In the genomic region with DNA sequence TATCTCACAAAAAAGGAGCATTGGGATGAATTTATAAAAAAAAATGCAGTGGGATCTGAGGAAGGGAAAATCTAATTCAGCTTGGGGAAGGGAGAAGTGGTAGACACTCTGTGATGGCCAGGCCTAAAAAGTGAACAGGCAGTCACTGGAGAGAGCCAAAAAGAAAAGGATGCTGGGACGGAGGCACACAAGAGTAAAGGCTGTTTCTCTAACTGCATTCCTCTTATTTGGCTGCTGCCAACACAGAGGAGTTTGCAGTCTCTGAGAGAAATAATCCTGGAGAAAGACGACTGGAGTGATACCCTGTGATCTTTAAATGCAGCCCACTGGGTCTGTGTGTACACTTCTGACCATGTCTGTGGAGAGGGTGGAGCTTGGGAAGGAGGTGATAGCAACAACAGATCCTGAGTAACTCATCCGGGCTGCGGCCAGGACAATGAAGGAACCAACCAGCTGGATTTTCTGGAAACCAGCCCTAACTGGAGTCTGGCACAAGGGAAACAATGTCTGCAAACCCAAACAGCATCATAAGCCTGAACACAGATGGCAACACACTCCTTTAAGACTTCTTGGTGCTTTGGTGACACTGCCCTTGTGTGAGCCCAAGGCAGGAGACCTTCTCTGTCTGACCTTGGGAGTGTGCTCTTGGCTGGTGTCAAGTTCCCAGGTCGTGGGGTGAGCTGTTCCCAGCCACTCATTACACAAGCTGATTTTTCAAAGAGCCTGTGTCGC, we compare ENCODE assay signal across 10 cellular contexts. TPM values are rescaled to one million over a fixed set of nuclear protein-coding genes. Genes with fewer than 3 reads are reported as not detected.
A peak's percentile ranks its signal among the peaks of the same experiment; 100 is the strongest.
DNase-seq lines count a peak whose midpoint lies in the region; ATAC-seq and TF ChIP-seq lines count a peak whose summit lies in the region.
"Had no signal": no experiment of that assay in that cellular context is flagged by ENCODE, and none has a peak within 500 bp of the region (broad histone marks: within the 10 kb centered on the region; RNA-seq: fewer than 3 reads in every experiment).

No MANE protein-coding gene starts in this region.

- H3K4me1 Mint-ChIP-seq in activated T-cell treated with anti-CD3 and anti-CD28 coated beads, Interleukin-2, amount 50 U/mL, for 72 hours (ENCODE audit: low read depth) = peaks cover 80% of the 10 kb centered on the region

- no peaks in the 10 kb centered on the region for H3K9me3 Mint-ChIP-seq in activated T-cell treated with anti-CD3 and anti-CD28 coated beads, Interleukin-2, amount 50 U/mL, for 72 hours

- H3K27ac Mint-ChIP-seq in activated T-cell treated with anti-CD3 and anti-CD28 coated beads, Interleukin-2, amount 50 U/mL, for 72 hours = peak overlapping the region; percentile 26

- H3K4me3 ChIP-seq in dorsolateral prefrontal cortex (peak overlapping the region in 11 of 59 donors; percentile 6 to 31 (median 16)), urinary bladder (ENCODE audit: low read depth, low read length) (no peak overlapping the region)
- H3K4me3 ChIP-seq: BLaER1 treated with 17β-estradiol and CSF1 and Interleukin-3, amounts not matched to agents 10 nM and 100 nM had no signal

- TF ChIP-seq CTCF in dorsolateral prefrontal cortex (IDR thresholded peaks at IDR 0.05 in 54 of 56, conservative IDR thresholded peaks at IDR 0.05 in 2 of 56; ENCODE audit: low read depth in 1 of 56, partially characterized antibody in 56 of 56) = no peak

- H3K27me3 ChIP-seq in dorsolateral prefrontal cortex = no peaks in the 10 kb centered on the region
- H3K27me3 ChIP-seq: BLaER1 treated with 17β-estradiol and CSF1 and Interleukin-3, amounts not matched to agents 10 nM and 100 nM had no signal

- H3K36me3 ChIP-seq in urinary bladder (ENCODE audit: insufficient read depth) = no peaks in the 10 kb centered on the region

- H3K4me1 ChIP-seq in urinary bladder (ENCODE audit: insufficient read depth) = peaks cover 6% of the 10 kb centered on the region

- intact Hi-C loops in dorsolateral prefrontal cortex (cut with DNase I) = no loop called here

- H3K4me3 Mint-ChIP-seq in activated T-cell treated with anti-CD3 and anti-CD28 coated beads, Interleukin-2, amount 50 U/mL, for 72 hours = no peak overlapping the region

- no peak for DNase-seq in activated T-cell treated with anti-CD3 and anti-CD28 coated beads, Interleukin-2, amount 50 U/mL, for 72 hours
- DNase-seq in activated T-cell treated with anti-CD3 and anti-CD28 coated beads for 4 hours (no peak), dorsolateral prefrontal cortex (peak in 5 of 10 donors; percentile 40 to 58 (median 48)), mucosa of gallbladder (ENCODE audit: low spot score) (peak; percentile 69), NCI-H2107 treated with DMSO at 0.1 percent for 48 hours (lab: John Stamatoyannopoulos, UW; ENCODE audit: unreplicated experiment) (no peak), NOMO-1 treated with dmso at 0.1 percent for 144 hours (lab: John Stamatoyannopoulos, UW; ENCODE audit: unreplicated experiment) (no peak)
- DNase-seq: central memory CD4-positive, alpha-beta T cell had no signal

- no peak for ATAC-seq in activated T-cell treated with anti-CD3 and anti-CD28 coated beads, Interleukin-2, amount 50 U/mL, for 72 hours (replicated peaks in 1 of 2)
- no peak for ATAC-seq in HG03025 (IDR thresholded peaks at IDR 0.05; ENCODE audit: low FRiP score, unreplicated experiment)

- 22% methylated on average over 6 of the region's 6 CpGs for WGBS in urinary bladder

- no peaks in the 10 kb centered on the region for H3K27me3 Mint-ChIP-seq in activated T-cell treated with anti-CD3 and anti-CD28 coated beads, Interleukin-2, amount 50 U/mL, for 72 hours (ENCODE audit: low read depth)

- peak overlapping the region in 58 of 59 donors; percentile 8 to 92 (median 80) for H3K27ac ChIP-seq in dorsolateral prefrontal cortex
- H3K27ac ChIP-seq in urinary bladder (ENCODE audit: low read depth) = peak overlapping the region; percentile 76

- peaks cover 4 to 13% of the 10 kb centered on the region in 2 donors for H3K36me3 Mint-ChIP-seq in activated T-cell treated with anti-CD3 and anti-CD28 coated beads, Interleukin-2, amount 50 U/mL, for 72 hours (ENCODE audit: insufficient read depth in 2 of 2)

RNA-seq across cellular contexts. Expression of gene FYCO1, which starts 8.1 kb away (rescaled TPM):
- total RNA-seq in activated T-cell treated with anti-CD3 and anti-CD28 coated beads, Interleukin-2, amount 50 U/mL, for 72 hours = 10 to 100 TPM; 17.6 to 25.1 TPM
- total RNA-seq in dorsolateral prefrontal cortex = 10 to 100 TPM in 110 of 120 experiments, 1 to 10 TPM in 10; 7.9 to 24.8 (median 13.3) TPM
- 94.4 TPM for total RNA-seq in mucosa of gallbladder
- total RNA-seq in urinary bladder = 26.6 TPM
- 58.9 TPM for polyA plus RNA-seq in urinary bladder

RNA-seq across cellular contexts. Expression of gene XCR1, which starts 39.7 kb away (rescaled TPM):
- not detected for total RNA-seq in activated T-cell treated with anti-CD3 and anti-CD28 coated beads, Interleukin-2, amount 50 U/mL, for 72 hours
- under 1 TPM in 2 of 120 experiments, not detected in 118; 0.08 to 0.15 TPM for total RNA-seq in dorsolateral prefrontal cortex
- total RNA-seq in mucosa of gallbladder = 0.66 TPM
- 1.0 TPM for total RNA-seq in urinary bladder
- 0.77 TPM for polyA plus RNA-seq in urinary bladder

RNA-seq across cellular contexts. Expression of gene CXCR6, which starts 44.3 kb away (rescaled TPM):
- 10 to 100 TPM in 1 of 2 donors, 1 to 10 TPM in 1; 2.0 to 13.1 TPM for total RNA-seq in activated T-cell treated with anti-CD3 and anti-CD28 coated beads, Interleukin-2, amount 50 U/mL, for 72 hours
- total RNA-seq in dorsolateral prefrontal cortex (1 to 10 TPM in 1 of 120 experiments, under 1 TPM in 15, not detected in 104; 0.21 to 1.0 (median 0.45) TPM), mucosa of gallbladder (11.9 TPM), urinary bladder (0.63 TPM)
- polyA plus RNA-seq in urinary bladder = 1.6 TPM
